ENCODE assay signal across 8 cellular contexts in the genomic region with DNA sequence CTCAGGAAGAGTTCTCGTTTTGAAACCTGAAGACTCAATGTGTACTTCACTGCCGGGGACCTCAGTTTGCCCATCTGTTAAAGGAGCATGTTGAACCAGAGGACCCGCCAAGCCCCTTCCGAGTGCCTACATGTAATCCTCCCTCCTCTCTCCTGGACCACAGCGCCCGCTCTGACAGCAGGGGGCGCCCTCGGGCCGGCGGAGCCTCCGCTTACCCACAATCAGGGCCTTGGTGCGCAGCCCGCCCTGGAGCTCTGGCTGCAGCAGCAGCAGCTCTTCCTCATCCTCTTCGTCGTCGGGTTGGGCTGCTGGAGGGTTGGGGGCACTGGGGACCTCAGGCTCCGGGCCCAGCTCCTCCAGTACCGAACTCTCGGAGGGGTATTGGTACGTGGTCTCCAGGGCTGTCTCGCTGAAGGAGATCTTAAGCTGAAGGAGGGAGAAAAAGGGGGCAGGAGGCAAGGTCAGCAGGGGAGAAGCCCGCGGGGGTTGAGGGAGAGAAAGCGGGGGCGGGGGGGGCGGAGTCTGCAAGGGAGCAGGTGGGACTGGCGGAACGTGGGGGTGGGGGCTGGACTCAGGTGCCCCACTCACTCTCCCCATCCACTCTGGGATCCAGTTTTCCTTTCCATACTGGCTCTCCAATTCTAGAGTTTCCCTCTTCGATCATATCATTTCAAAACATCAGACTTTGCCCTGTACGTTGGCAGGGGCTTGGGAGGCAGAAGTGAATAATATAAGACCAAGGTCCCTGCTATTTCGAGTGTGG. TPM values are rescaled to one million over a fixed set of nuclear protein-coding genes. Genes with fewer than 3 reads are reported as not detected.
A peak's percentile ranks its signal among the peaks of the same experiment; 100 is the strongest.
DNase-seq lines count a peak whose midpoint lies in the region; TF ChIP-seq lines count a peak whose summit lies in the region.

No MANE protein-coding gene starts in this region.

- H3K27me3 ChIP-seq in osteoblast (ENCODE audit: insufficient read depth, low read length) = no peaks in the 10 kb centered on the region
- H3K27me3 ChIP-seq in suprapubic skin = no peaks in the 10 kb centered on the region

- H3K9me3 ChIP-seq in osteoblast (ENCODE audit: low read depth, low read length) = no peaks in the 10 kb centered on the region
- H3K9me3 ChIP-seq in suprapubic skin = no peaks in the 10 kb centered on the region

- peaks cover 21% of the 10 kb centered on the region for H3K4me1 Mint-ChIP-seq in activated naive CD4-positive, alpha-beta T cell treated with anti-CD3 and anti-CD28 coated beads for 36 hours (ENCODE audit: low read depth)

- no peak for TF ChIP-seq POLR2A in suprapubic skin (IDR thresholded peaks at IDR 0.05)

- TF ChIP-seq EP300 in suprapubic skin (IDR thresholded peaks at IDR 0.05) = no peak

- TF ChIP-seq CTCF in osteoblast (IDR thresholded peaks at IDR 0.05; ENCODE audit: extremely low read depth, low read depth, low read length) = peak; percentile 85
- peak; percentile 93 to 96 for TF ChIP-seq CTCF in suprapubic skin (IDR thresholded peaks at IDR 0.05)

- CTCF ChIA-PET in activated naive CD4-positive, alpha-beta T cell treated with anti-CD3 and anti-CD28 coated beads for 36 hours (lab: Charles Lee) = interaction anchor here (0.6 to 13.4 kb wide), 25 partner anchors 9 to 412 kb away, joined by 3 to 346 read pairs (median 5); partner anchors contain the start of genes ATAT1, MDC1, MRPS18B and PPP1R10

- H3K9me3 Mint-ChIP-seq in activated naive CD4-positive, alpha-beta T cell treated with anti-CD3 and anti-CD28 coated beads for 36 hours = no peaks in the 10 kb centered on the region

- H3K27me3 Mint-ChIP-seq in activated naive CD4-positive, alpha-beta T cell treated with anti-CD3 and anti-CD28 coated beads for 36 hours (ENCODE audit: low read depth) = no peaks in the 10 kb centered on the region

- WGBS in suprapubic skin = 10% methylated on average over 23 of the region's 31 CpGs

- H2AFZ ChIP-seq in osteoblast (ENCODE audit: low read length) = no peak overlapping the region

- H3K79me2 ChIP-seq in osteoblast (ENCODE audit: insufficient read depth, low read length) = peaks cover 72% of the 10 kb centered on the region

- H3K27ac Mint-ChIP-seq in activated naive CD4-positive, alpha-beta T cell treated with anti-CD3 and anti-CD28 coated beads for 36 hours = peak overlapping the region; percentile 100

- H3K36me3 ChIP-seq in osteoblast (ENCODE audit: insufficient read depth, low read length) (peaks cover 68% of the 10 kb centered on the region), suprapubic skin (peaks cover 31% of the 10 kb centered on the region)

- peak; percentile 70 for DNase-seq in NCI-H1436 (lab: John Stamatoyannopoulos, UW)
- DNase-seq in NCI-H1436 treated with DMSO at 0.1 percent for 48 hours (lab: John Stamatoyannopoulos, UW) = no peak
- peak; percentile 62 to 73 for DNase-seq in Kasumi-1 (lab: John Stamatoyannopoulos, UW)
- DNase-seq in SK-MEL-5 (ENCODE audit: low read depth, low spot score) = peak; percentile 78
- peak; percentile 95 for DNase-seq in activated naive CD4-positive, alpha-beta T cell treated with anti-CD3 and anti-CD28 coated beads for 36 hours
- peak; percentile 83 for DNase-seq in germinal center (ENCODE audit: low spot score)
- peak; percentile 95 for DNase-seq in osteoblast (ENCODE audit: insufficient read length, low spot score, missing footprints)
- DNase-seq in suprapubic skin (ENCODE audit: low spot score in 2 of 2) = peak; percentile 91 to 94

- H3K4me3 ChIP-seq in osteoblast (ENCODE audit: insufficient read depth, low read length) (peak overlapping the region; percentile 48), suprapubic skin (peak overlapping the region; percentile 68)

- H3K4me2 ChIP-seq in osteoblast (ENCODE audit: insufficient read depth, low read length) = peak overlapping the region; percentile 96

- H3K4me3 Mint-ChIP-seq in activated naive CD4-positive, alpha-beta T cell treated with anti-CD3 and anti-CD28 coated beads for 36 hours = peak overlapping the region; percentile 96

- in situ Hi-C loops in SK-MEL-5 (cut with HindIII; ENCODE audit: low pct_unique_long_range_greater_than_20kb, low sequenced_read_pairs) = no loop called here

- peaks cover 62% of the 10 kb centered on the region for H4K20me1 ChIP-seq in osteoblast (ENCODE audit: insufficient read depth, low read length)

- peaks cover 40% of the 10 kb centered on the region for H3K4me1 ChIP-seq in osteoblast (ENCODE audit: insufficient read depth, low read length)
- H3K4me1 ChIP-seq in suprapubic skin = peaks cover 53% of the 10 kb centered on the region

- intact Hi-C loops in activated naive CD4-positive, alpha-beta T cell treated with anti-CD3 and anti-CD28 coated beads for 36 hours (cut with micrococcal nuclease) = loop anchor here (1.0 kb wide), 3 partner anchors 52 to 235 kb away; partner anchors contain the start of gene VARS2

- H3K27ac ChIP-seq in osteoblast (ENCODE audit: low read depth, low read length) = peak overlapping the region; percentile 45
- H3K27ac ChIP-seq in suprapubic skin = no peak overlapping the region

- peaks cover 73% of the 10 kb centered on the region for H3K36me3 Mint-ChIP-seq in activated naive CD4-positive, alpha-beta T cell treated with anti-CD3 and anti-CD28 coated beads for 36 hours (ENCODE audit: low read depth)

RNA-seq across cellular contexts. Expression of gene DHX16, which starts 6.3 kb away (rescaled TPM):
- total RNA-seq in SK-MEL-5 (2014; rRNA removed; shearing (Covaris generic)) = 38.3 and 41.6 TPM in 2 replicates
- polyA plus RNA-seq in SK-MEL-5 (2015; cell fraction: cytosol; rRNA removed) = 40.2 and 43.9 TPM in 2 replicates
- 56.7 and 70.3 TPM in 2 replicates for polyA plus RNA-seq in SK-MEL-5 (2015; cell fraction: nucleus; rRNA removed)
- 10 to 100 TPM; 25.7 to 27.7 TPM for total RNA-seq in activated naive CD4-positive, alpha-beta T cell treated with anti-CD3 and anti-CD28 coated beads for 36 hours
- total RNA-seq in osteoblast (25.6 and 26.1 TPM in 2 replicates), suprapubic skin (10 to 100 TPM; 24.3 to 48.5 (median 33.7) TPM)

RNA-seq across cellular contexts. Expression of gene PPP1R18, which starts 7.3 kb away (rescaled TPM):
- 15.5 and 18.5 TPM in 2 replicates for total RNA-seq in SK-MEL-5 (2014; rRNA removed; shearing (Covaris generic))
- polyA plus RNA-seq in SK-MEL-5 (2015; cell fraction: cytosol; rRNA removed) = 36.6 and 40.1 TPM in 2 replicates
- 12.4 and 20.4 TPM in 2 replicates for polyA plus RNA-seq in SK-MEL-5 (2015; cell fraction: nucleus; rRNA removed)
- 100 to 1,000 TPM; 112 to 115 TPM for total RNA-seq in activated naive CD4-positive, alpha-beta T cell treated with anti-CD3 and anti-CD28 coated beads for 36 hours
- total RNA-seq in osteoblast (62.6 and 63.9 TPM in 2 replicates), suprapubic skin (10 to 100 TPM; 25.2 to 31.0 (median 29.2) TPM)

RNA-seq across cellular contexts. Expression of gene NRM, which starts 11.6 kb away (rescaled TPM):
- total RNA-seq in SK-MEL-5 (2014; rRNA removed; shearing (Covaris generic)) = 3.2 and 4.6 TPM in 2 replicates
- polyA plus RNA-seq in SK-MEL-5 (2015; cell fraction: cytosol; rRNA removed) = 20.5 and 22.0 TPM in 2 replicates
- polyA plus RNA-seq in SK-MEL-5 (2015; cell fraction: nucleus; rRNA removed) = 13.0 and 15.8 TPM in 2 replicates
- total RNA-seq in activated naive CD4-positive, alpha-beta T cell treated with anti-CD3 and anti-CD28 coated beads for 36 hours = 10 to 100 TPM; 31.0 to 32.0 TPM
- 2.9 and 3.3 TPM in 2 replicates for total RNA-seq in osteoblast
- 1 to 10 TPM; 2.3 to 9.0 (median 6.8) TPM for total RNA-seq in suprapubic skin

RNA-seq across cellular contexts. Expression of gene C6orf136, which starts 32.2 kb away (rescaled TPM):
- 4.5 and 5.2 TPM in 2 replicates for total RNA-seq in SK-MEL-5 (2014; rRNA removed; shearing (Covaris generic))
- polyA plus RNA-seq in SK-MEL-5 (2015; cell fraction: cytosol; rRNA removed) = 15.2 and 20.5 TPM in 2 replicates
- 42.1 and 73.6 TPM in 2 replicates for polyA plus RNA-seq in SK-MEL-5 (2015; cell fraction: nucleus; rRNA removed)
- 10 to 100 TPM; 33.6 TPM for total RNA-seq in activated naive CD4-positive, alpha-beta T cell treated with anti-CD3 and anti-CD28 coated beads for 36 hours
- total RNA-seq in osteoblast = 4.7 and 6.2 TPM in 2 replicates
- 10 to 100 TPM in 3 of 4 donors, 1 to 10 TPM in 1; 10.0 to 31.3 (median 15.5) TPM for total RNA-seq in suprapubic skin

RNA-seq across cellular contexts. Expression of gene MDC1, which starts 37.9 kb away (rescaled TPM):
- total RNA-seq in SK-MEL-5 (2014; rRNA removed; shearing (Covaris generic)) = 5.0 and 12.0 TPM in 2 replicates
- 25.5 and 35.9 TPM in 2 replicates for polyA plus RNA-seq in SK-MEL-5 (2015; cell fraction: cytosol; rRNA removed)
- polyA plus RNA-seq in SK-MEL-5 (2015; cell fraction: nucleus; rRNA removed) = 61.4 and 79.4 TPM in 2 replicates
- total RNA-seq in activated naive CD4-positive, alpha-beta T cell treated with anti-CD3 and anti-CD28 coated beads for 36 hours = 10 to 100 TPM; 84.1 to 84.8 TPM
- total RNA-seq in osteoblast = 5.1 and 5.3 TPM in 2 replicates
- 10 to 100 TPM; 10.4 to 27.0 (median 16.3) TPM for total RNA-seq in suprapubic skin
